2 cellular contexts compared by ENCODE assay signal in the genomic region with DNA sequence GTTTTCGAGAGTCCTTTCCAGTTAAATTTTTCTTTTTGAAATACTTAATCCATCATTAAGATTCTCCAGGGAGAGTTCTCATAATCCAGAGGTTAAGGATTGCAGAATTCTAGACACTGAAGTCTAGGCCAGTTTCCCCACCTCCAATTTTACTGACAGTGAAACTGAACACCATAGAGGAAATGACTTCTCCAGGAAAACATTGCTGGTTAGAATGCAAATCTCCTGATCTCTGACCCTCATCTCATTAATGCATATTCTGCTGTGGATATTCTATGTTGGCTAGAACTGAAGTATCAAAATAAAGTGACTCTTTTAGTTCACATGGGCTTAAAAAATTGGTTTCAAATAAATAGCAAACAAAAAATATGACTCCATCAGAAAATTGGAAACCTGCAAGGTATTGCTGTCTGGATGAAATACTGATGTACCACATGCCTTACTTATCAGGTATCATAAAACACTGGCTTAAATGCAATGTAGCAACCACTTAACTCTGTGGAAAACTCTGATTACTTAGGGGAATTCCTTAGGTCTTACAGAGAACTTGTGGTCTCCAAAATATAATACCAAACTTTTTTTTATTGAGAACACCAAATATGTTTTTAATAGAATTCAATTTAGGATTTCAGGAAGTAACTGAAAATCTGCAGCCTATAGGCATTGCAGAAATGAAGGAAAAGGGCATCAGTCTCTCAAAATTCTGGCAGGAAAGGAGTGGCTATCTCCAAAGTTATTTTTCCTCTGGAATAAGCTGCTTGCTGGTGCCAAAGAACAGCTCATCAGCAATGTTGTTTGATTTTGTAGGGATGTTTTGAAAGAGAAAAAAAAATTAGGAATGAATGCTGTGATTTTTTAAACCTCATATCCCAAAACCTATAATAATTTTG.
TF ChIP-seq lines count a peak whose summit lies in the region.

No MANE protein-coding gene starts in this region.

TF ChIP-seq in IMR-90, 13 proteins besides CTCF, POLR2A, EP300 and RAD21 (continued from another document):
- no peak for TF ChIP-seq FOS (IDR thresholded peaks at IDR 0.05; ENCODE audit: low read depth, low read length)
- no peak for TF ChIP-seq MAZ (IDR thresholded peaks at IDR 0.05; ENCODE audit: borderline replicate concordance, low read depth, low read length)
- TF ChIP-seq BHLHE40 (IDR thresholded peaks at IDR 0.05; ENCODE audit: low read depth, low read length): no peak
- no peak for TF ChIP-seq CHD1 (IDR thresholded peaks at IDR 0.05; ENCODE audit: low read depth, low read length)
- TF ChIP-seq NFE2L2 (IDR thresholded peaks at IDR 0.05; ENCODE audit: low read depth, low read length): no peak
- TF ChIP-seq, protein P1, sequence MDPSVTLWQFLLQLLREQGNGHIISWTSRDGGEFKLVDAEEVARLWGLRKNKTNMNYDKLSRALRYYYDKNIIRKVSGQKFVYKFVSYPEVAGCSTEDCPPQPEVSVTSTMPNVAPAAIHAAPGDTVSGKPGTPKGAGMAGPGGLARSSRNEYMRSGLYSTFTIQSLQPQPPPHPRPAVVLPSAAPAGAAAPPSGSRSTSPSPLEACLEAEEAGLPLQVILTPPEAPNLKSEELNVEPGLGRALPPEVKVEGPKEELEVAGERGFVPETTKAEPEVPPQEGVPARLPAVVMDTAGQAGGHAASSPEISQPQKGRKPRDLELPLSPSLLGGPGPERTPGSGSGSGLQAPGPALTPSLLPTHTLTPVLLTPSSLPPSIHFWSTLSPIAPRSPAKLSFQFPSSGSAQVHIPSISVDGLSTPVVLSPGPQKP (IDR thresholded peaks at IDR 0.05; ENCODE audit: borderline replicate concordance, low read depth, low read length): no peak
- TF ChIP-seq, protein P2, sequence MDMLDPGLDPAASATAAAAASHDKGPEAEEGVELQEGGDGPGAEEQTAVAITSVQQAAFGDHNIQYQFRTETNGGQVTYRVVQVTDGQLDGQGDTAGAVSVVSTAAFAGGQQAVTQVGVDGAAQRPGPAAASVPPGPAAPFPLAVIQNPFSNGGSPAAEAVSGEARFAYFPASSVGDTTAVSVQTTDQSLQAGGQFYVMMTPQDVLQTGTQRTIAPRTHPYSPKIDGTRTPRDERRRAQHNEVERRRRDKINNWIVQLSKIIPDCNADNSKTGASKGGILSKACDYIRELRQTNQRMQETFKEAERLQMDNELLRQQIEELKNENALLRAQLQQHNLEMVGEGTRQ (IDR thresholded peaks at IDR 0.05; ENCODE audit: low read depth, low read length): no peak
- TF ChIP-seq CEBPB (IDR thresholded peaks at IDR 0.05; ENCODE audit: low read depth, low read length): no peak
- no peak for TF ChIP-seq RCOR1 (IDR thresholded peaks at IDR 0.05; ENCODE audit: insufficient replicate concordance, low read length)
- no peak for TF ChIP-seq MAFK (IDR thresholded peaks at IDR 0.05; ENCODE audit: low read depth, low read length)

TF ChIP-seq in liver, 16 proteins besides CTCF, POLR2A, EP300 and RAD21 (continued from another document):
- TF ChIP-seq, protein P3, sequence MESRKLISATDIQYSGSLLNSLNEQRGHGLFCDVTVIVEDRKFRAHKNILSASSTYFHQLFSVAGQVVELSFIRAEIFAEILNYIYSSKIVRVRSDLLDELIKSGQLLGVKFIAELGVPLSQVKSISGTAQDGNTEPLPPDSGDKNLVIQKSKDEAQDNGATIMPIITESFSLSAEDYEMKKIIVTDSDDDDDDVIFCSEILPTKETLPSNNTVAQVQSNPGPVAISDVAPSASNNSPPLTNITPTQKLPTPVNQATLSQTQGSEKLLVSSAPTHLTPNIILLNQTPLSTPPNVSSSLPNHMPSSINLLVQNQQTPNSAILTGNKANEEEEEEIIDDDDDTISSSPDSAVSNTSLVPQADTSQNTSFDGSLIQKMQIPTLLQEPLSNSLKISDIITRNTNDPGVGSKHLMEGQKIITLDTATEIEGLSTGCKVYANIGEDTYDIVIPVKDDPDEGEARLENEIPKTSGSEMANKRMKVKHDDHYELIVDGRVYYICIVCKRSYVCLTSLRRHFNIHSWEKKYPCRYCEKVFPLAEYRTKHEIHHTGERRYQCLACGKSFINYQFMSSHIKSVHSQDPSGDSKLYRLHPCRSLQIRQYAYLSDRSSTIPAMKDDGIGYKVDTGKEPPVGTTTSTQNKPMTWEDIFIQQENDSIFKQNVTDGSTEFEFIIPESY (IDR thresholded peaks at IDR 0.05): no peak
- TF ChIP-seq, protein P4, sequence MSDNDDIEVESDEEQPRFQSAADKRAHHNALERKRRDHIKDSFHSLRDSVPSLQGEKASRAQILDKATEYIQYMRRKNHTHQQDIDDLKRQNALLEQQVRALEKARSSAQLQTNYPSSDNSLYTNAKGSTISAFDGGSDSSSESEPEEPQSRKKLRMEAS (IDR thresholded peaks at IDR 0.05): no peak
- TF ChIP-seq JUND (IDR thresholded peaks at IDR 0.05) (no peak), SP1 (IDR thresholded peaks at IDR 0.05) (no peak), RXRA (IDR thresholded peaks at IDR 0.05) (no peak), FOXA1 (IDR thresholded peaks at IDR 0.05) (no peak), FOXA2 (IDR thresholded peaks at IDR 0.05) (no peak), TAF1 (conservative IDR thresholded peaks at IDR 0.05) (no peak), HNF4G (IDR thresholded peaks at IDR 0.05) (no peak), YY1 (IDR thresholded peaks at IDR 0.05) (no peak)
- TF ChIP-seq, protein P5, sequence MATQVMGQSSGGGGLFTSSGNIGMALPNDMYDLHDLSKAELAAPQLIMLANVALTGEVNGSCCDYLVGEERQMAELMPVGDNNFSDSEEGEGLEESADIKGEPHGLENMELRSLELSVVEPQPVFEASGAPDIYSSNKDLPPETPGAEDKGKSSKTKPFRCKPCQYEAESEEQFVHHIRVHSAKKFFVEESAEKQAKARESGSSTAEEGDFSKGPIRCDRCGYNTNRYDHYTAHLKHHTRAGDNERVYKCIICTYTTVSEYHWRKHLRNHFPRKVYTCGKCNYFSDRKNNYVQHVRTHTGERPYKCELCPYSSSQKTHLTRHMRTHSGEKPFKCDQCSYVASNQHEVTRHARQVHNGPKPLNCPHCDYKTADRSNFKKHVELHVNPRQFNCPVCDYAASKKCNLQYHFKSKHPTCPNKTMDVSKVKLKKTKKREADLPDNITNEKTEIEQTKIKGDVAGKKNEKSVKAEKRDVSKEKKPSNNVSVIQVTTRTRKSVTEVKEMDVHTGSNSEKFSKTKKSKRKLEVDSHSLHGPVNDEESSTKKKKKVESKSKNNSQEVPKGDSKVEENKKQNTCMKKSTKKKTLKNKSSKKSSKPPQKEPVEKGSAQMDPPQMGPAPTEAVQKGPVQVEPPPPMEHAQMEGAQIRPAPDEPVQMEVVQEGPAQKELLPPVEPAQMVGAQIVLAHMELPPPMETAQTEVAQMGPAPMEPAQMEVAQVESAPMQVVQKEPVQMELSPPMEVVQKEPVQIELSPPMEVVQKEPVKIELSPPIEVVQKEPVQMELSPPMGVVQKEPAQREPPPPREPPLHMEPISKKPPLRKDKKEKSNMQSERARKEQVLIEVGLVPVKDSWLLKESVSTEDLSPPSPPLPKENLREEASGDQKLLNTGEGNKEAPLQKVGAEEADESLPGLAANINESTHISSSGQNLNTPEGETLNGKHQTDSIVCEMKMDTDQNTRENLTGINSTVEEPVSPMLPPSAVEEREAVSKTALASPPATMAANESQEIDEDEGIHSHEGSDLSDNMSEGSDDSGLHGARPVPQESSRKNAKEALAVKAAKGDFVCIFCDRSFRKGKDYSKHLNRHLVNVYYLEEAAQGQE (IDR thresholded peaks at IDR 0.05): no peak
- TF ChIP-seq, protein P6, sequence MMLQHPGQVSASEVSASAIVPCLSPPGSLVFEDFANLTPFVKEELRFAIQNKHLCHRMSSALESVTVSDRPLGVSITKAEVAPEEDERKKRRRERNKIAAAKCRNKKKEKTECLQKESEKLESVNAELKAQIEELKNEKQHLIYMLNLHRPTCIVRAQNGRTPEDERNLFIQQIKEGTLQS (IDR thresholded peaks at IDR 0.05): no peak
